ENCODE assay signal across 8 cellular contexts in genomic region chr14:64986578-64987571, GRCh38. TPM values are rescaled to one million over a fixed set of nuclear protein-coding genes. Genes with fewer than 3 reads are reported as not detected.
DNase-seq lines count a peak whose midpoint lies in the region; ATAC-seq, FAIRE-seq and TF ChIP-seq lines count a peak whose summit lies in the region.

TSS of gene FNTB (plus strand) at chr14:64986895. CDS start at chr14:64986954, 59 bp downstream.

- ATAC-seq in GM19035 (IDR thresholded peaks at IDR 0.05; ENCODE audit: unreplicated experiment) = peak; percentile 93
- peak; percentile 73 for ATAC-seq in HG03378 (IDR thresholded peaks at IDR 0.05; ENCODE audit: unreplicated experiment)

- H4K20me1 ChIP-seq in keratinocyte (ENCODE audit: control insufficient read depth, extremely low read depth, insufficient read depth, low read length) = no peaks in the 10 kb centered on the region

- H3K9me1 ChIP-seq in keratinocyte (ENCODE audit: control insufficient read depth, extremely low read depth, insufficient read depth, low read length) = no peaks in the 10 kb centered on the region

- H3K36me3 ChIP-seq in keratinocyte (ENCODE audit: control insufficient read depth in 2 of 2, extremely low read depth in 1 of 2, insufficient read depth in 2 of 2, low read length in 2 of 2) = no peaks in the 10 kb centered on the region

- peak; percentile 86 to 98 (median 98) for TF ChIP-seq CTCF in keratinocyte (optimal IDR thresholded peaks at IDR 0.05 in 1 of 3, IDR thresholded peaks at IDR 0.05 in 1 of 3, conservative IDR thresholded peaks at IDR 0.05 in 1 of 3; ENCODE audit: extremely low read depth in 1 of 3, insufficient read depth in 2 of 3, low read length in 3 of 3)

- H3K4me2 ChIP-seq in keratinocyte (ENCODE audit: control insufficient read depth, extremely low read depth, insufficient read depth, low read depth, low read length) = peak within 1 kb of the TSS; percentile 90

- H3K4me3 ChIP-seq in keratinocyte (ENCODE audit: control insufficient read depth in 2 of 3, extremely low read depth in 1 of 3, insufficient read depth in 2 of 3, low read depth in 1 of 3, low read length in 3 of 3) = peak within 1 kb of the TSS; percentile 62 to 99 (median 93)

- H3K9me3 ChIP-seq in keratinocyte (ENCODE audit: control insufficient read depth, low read depth, low read length) = no peaks in the 10 kb centered on the region

- peak within 1 kb of the TSS; percentile 97 for H3K9ac ChIP-seq in keratinocyte (ENCODE audit: control insufficient read depth, extremely low read depth, insufficient read depth, low read length)

- peaks cover 11% of the 10 kb centered on the region for H3K4me1 ChIP-seq in keratinocyte (ENCODE audit: control insufficient read depth, extremely low read depth, insufficient read depth, low read length)

- no peaks in the 10 kb centered on the region for H3K27me3 ChIP-seq in keratinocyte (ENCODE audit: control insufficient read depth, extremely low read depth, insufficient read depth, low read length)

- H3K27ac ChIP-seq in keratinocyte (ENCODE audit: control insufficient read depth, insufficient read depth, low read length) = peak within 1 kb of the TSS; percentile 93

- DNase-seq in Ammon's horn (ENCODE audit: low spot score) = peak; percentile 98
- DNase-seq in NCI-H446 treated with DMSO at 0.1 percent for 48 hours (lab: John Stamatoyannopoulos, UW) = peak; percentile 96
- DNase-seq in activated CD4-positive, CD25-positive, alpha-beta regulatory T cell treated with anti-CD3 and anti-CD28 coated beads, Interleukin-2, amount 50 U/mL, for 72 hours = peak; percentile 89
- DNase-seq in cerebellum (ENCODE audit: low spot score) = peak; percentile 95
- DNase-seq in keratinocyte (ENCODE audit: low read depth, low spot score) = peak; percentile 58
- DNase-seq in stimulated activated CD4-positive, alpha-beta T cell treated with anti-CD3 and anti-CD28 coated beads, Interleukin-15, amount 100 ng/mL, for 1 hour (ENCODE audit: low read depth in 1 of 2, low spot score in 1 of 2) = peak; percentile 79 to 83

- peak within 1 kb of the TSS; percentile 100 for H2AFZ ChIP-seq in keratinocyte (ENCODE audit: control insufficient read depth, low read length)

- peak; percentile 63 for FAIRE-seq in keratinocyte (lab: Jason Lieb, UNC)

- peaks cover 28% of the 10 kb centered on the region for H3K79me2 ChIP-seq in keratinocyte (ENCODE audit: control insufficient read depth, insufficient read depth, low read length)

- dilution Hi-C loops in keratinocyte (cut with MboI; ENCODE audit: extremely low pct_ligation_motif_present, low sequenced_read_pairs) = no loop called here

RNA-seq across cellular contexts. Expression of gene FNTB, which starts in this region (rescaled TPM):
- total RNA-seq in cerebellum = 17.7 TPM
- 10.1 to 16.3 TPM (median 13.7 TPM) in 3 replicates for polyA plus RNA-seq in keratinocyte
- polyA plus RNA-seq in keratinocyte (2011; ENCODE audit: low read depth) = 2.1 TPM
- 8.9 and 9.0 TPM in 2 replicates for polyA plus RNA-seq in keratinocyte (2011; cell fraction: cytosol; rRNA removed)
- 18.6 and 21.9 TPM in 2 replicates for polyA plus RNA-seq in keratinocyte (2011; cell fraction: nucleus; rRNA removed)
- 10.6 and 14.4 TPM in 2 replicates for polyA plus RNA-seq in keratinocyte (2012; ENCODE audit: low replicate concordance)
- 17.9 to 52.5 TPM (median 24.5 TPM) in 3 replicates for polyA minus RNA-seq in keratinocyte
- polyA minus RNA-seq in keratinocyte (2011; cell fraction: cytosol; rRNA and poly(A)+ RNA removed) = 13.6 TPM
- polyA minus RNA-seq in keratinocyte (2011; cell fraction: nucleus; rRNA and poly(A)+ RNA removed) = 9.3 and 18.4 TPM in 2 replicates

Comparison
In these comparisons a context has a peak if more than half of its experiments do, and no peak if none do; other contexts are left out.
1. Peak in every context shown above with its lines: DNase-seq, ATAC-seq, H3K4me3 ChIP-seq and H3K27ac ChIP-seq.